ENCODE assay signal across 8 cellular contexts in the genomic region with DNA sequence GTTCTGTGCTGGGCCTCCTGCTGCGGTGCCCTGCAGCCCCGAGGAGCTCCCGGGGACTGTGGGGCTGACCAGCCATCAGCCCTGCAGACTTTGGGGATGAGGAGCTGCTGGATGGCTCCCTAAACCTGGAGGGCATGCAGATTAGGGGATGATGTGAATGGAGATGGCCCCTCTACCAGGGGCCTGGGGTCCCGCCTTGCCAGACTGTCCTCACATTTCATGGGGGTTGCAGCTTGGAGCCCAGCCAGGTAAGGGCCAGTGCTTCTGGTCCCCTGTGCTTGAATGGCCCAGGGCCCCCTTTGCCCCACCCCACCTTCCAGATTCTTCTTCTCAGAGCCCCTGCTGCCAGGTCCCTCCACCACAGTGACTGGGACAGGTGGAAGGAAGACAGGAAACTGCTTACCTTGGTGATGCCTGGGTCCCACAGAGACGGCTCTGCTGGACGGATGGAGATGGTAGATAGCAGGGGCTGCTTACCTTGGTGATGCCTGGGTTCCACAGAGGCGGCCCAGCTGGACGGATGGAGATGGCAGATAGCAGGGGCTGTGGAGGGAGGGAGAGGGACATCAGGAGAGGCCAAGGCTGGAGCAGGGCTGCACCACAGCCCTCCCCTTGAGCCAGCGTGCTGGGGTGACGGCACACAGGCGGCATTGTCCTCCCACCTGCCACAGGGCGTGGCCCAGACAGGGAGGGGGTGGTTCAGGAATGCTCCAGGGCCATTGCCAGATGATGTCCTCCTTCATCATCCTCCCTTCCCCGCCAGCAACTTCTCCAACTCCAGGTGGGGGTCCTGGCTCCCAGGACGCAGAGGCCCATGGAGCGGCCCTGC. TPM values are rescaled to one million over a fixed set of nuclear protein-coding genes. Genes with fewer than 3 reads are reported as not detected.
DNase-seq lines count a peak whose midpoint lies in the region; ATAC-seq and TF ChIP-seq lines count a peak whose summit lies in the region.

A gene (minus strand): TSS at position 632 of the 829 bp plus-strand sequence. CDS start 556 bp downstream, at position 76.

- H3K4me1 ChIP-seq in Peyer's patch = peaks cover 0 to 23% (median 13%) of the 10 kb centered on the region in 4 donors
- peaks cover 9% of the 10 kb centered on the region for H3K4me1 ChIP-seq in skeletal muscle satellite cell (ENCODE audit: control insufficient read depth, insufficient read depth, low read length)

- ATAC-seq in HG03175 (IDR thresholded peaks at IDR 0.05; ENCODE audit: unreplicated experiment) (no peak), GM18520 (IDR thresholded peaks at IDR 0.05; ENCODE audit: unreplicated experiment) (no peak)

- no peak within 1 kb of the TSS for H3K9ac ChIP-seq in skeletal muscle satellite cell (ENCODE audit: low read depth, low read length)

- DNase-seq in COLO668 (lab: John Stamatoyannopoulos, UW; ENCODE audit: unreplicated experiment) (peak; percentile 82), Peyer's patch (no peak), epithelial cell of prostate (ENCODE audit: low read depth, low spot score) (no peak), AG20443 (ENCODE audit: low spot score) (no peak), D341Med (ENCODE audit: low spot score) (no peak)

- H3K4me3 ChIP-seq in Peyer's patch = peak within 1 kb of the TSS in 2 of 4 donors; percentile 10 to 16
- no peak within 1 kb of the TSS for H3K4me3 ChIP-seq in skeletal muscle satellite cell (ENCODE audit: low read length)

- H3K4me2 ChIP-seq in skeletal muscle satellite cell (ENCODE audit: low read length) = peak within 1 kb of the TSS; percentile 39

- peaks cover 0 to 1% (median 0%) of the 10 kb centered on the region in 3 donors for H3K36me3 ChIP-seq in Peyer's patch
- H3K36me3 ChIP-seq in skeletal muscle satellite cell (ENCODE audit: insufficient read depth, low read length) = peaks cover 4% of the 10 kb centered on the region

- H3K27me3 ChIP-seq in Peyer's patch = no peaks in the 10 kb centered on the region
- H3K27me3 ChIP-seq in skeletal muscle satellite cell (ENCODE audit: control insufficient read depth, insufficient read depth, low read length) = no peaks in the 10 kb centered on the region

- no peak for TF ChIP-seq POLR2A in Peyer's patch (IDR thresholded peaks at IDR 0.05)

- H3K27ac ChIP-seq in Peyer's patch (peak within 1 kb of the TSS; percentile 43 to 76 (median 51)), epithelial cell of prostate (peak within 1 kb of the TSS; percentile 77)

- no peak for TF ChIP-seq CTCF in Peyer's patch (IDR thresholded peaks at IDR 0.05)

- H3K9me3 ChIP-seq in Peyer's patch (no peaks in the 10 kb centered on the region), skeletal muscle satellite cell (replicated peaks; ENCODE audit: low read length) (no peaks in the 10 kb centered on the region)

RNA-seq across cellular contexts. Expression of the gene that starts here (rescaled TPM):
- 1 to 10 TPM in 2 of 4 donors, under 1 TPM in 1, not detected in 1; 0.27 to 4.1 (median 1.8) TPM for total RNA-seq in Peyer's patch
- total RNA-seq in skeletal muscle satellite cell (2012; rRNA removed) = 0.22 and 0.25 TPM in 2 replicates
